13 cellular contexts compared by ENCODE assay signal in genomic region chr18:55268629-55269275, GRCh38.
DNase-seq lines count a peak whose midpoint lies in the region; ATAC-seq and TF ChIP-seq lines count a peak whose summit lies in the region.
"Had no signal": no experiment of that assay in that cellular context is flagged by ENCODE, and none has a peak within 500 bp of the region (broad histone marks: within the 10 kb centered on the region; RNA-seq: fewer than 3 reads in every experiment).

No MANE protein-coding gene starts in this region.

- CTCF ChIA-PET in WTC11 (lab: Charles Lee) = interaction anchor here (0.5 kb wide), 1 partner anchor 33 kb away, joined by 5 read pairs; no protein-coding TSS in a partner anchor

- H3K4me3 Mint-ChIP-seq in WTC11 (no peak overlapping the region), endodermal cell (no peak overlapping the region)
- H3K4me3 Mint-ChIP-seq: activated CD8-positive, alpha-beta T cell treated with anti-CD3 and anti-CD28 coated beads for 36 hours; CD4-positive, CD25-positive, alpha-beta regulatory T cell had no signal

- TF ChIP-seq CTCF in WTC11 (IDR thresholded peaks at IDR 0.05) = no peak
- TF ChIP-seq CTCF in endodermal cell (conservative IDR thresholded peaks at IDR 0.05) = no peak

- peaks cover 40% of the 10 kb centered on the region for H3K4me1 Mint-ChIP-seq in WTC11
- peaks cover 16% of the 10 kb centered on the region for H3K4me1 Mint-ChIP-seq in endodermal cell

- H3K9me3 Mint-ChIP-seq in WTC11 (no peaks in the 10 kb centered on the region), endodermal cell (no peaks in the 10 kb centered on the region)
- H3K9me3 Mint-ChIP-seq: activated CD8-positive, alpha-beta T cell treated with anti-CD3 and anti-CD28 coated beads for 36 hours had no signal

- no peak overlapping the region for H3K9ac ChIP-seq in endodermal cell (ENCODE audit: extremely low read depth, low read length, poor library complexity, severe bottlenecking)

- H3K9me3 ChIP-seq in endodermal cell (ENCODE audit: control insufficient read depth, low read length) = no peaks in the 10 kb centered on the region
- H3K9me3 ChIP-seq: breast epithelium had no signal

- peaks cover 41% of the 10 kb centered on the region for H3K36me3 Mint-ChIP-seq in WTC11
- peaks cover 28% of the 10 kb centered on the region for H3K36me3 Mint-ChIP-seq in endodermal cell (ENCODE audit: low read depth)
- H3K36me3 Mint-ChIP-seq: CD4-positive, CD25-positive, alpha-beta regulatory T cell had no signal

- H3K36me3 ChIP-seq in endodermal cell (ENCODE audit: control insufficient read depth, insufficient read depth, low read length) = peaks cover 13% of the 10 kb centered on the region
- H3K36me3 ChIP-seq: breast epithelium had no signal

- DNase-seq in WTC11 (ENCODE audit: low spot score) (no peak), endodermal cell (no peak)
- DNase-seq in activated CD8-positive, alpha-beta memory T cell treated with anti-CD3 and anti-CD28 coated beads, Interleukin-2, amount 50 U/mL, for 4 hours = no peak
- no peak for DNase-seq in activated CD4-positive, CD25-positive, alpha-beta regulatory T cell (lab: John Stamatoyannopoulos, UW)
- DNase-seq: activated CD8-positive, alpha-beta T cell treated with anti-CD3 and anti-CD28 coated beads for 36 hours; CD4-positive, CD25-positive, alpha-beta regulatory T cell; stimulated activated CD4-positive, alpha-beta T cell treated with anti-CD3 and anti-CD28 coated beads, Interleukin-4, amount 100 ng/mL, for 24 hours had no signal

- no peaks in the 10 kb centered on the region for H3K27me3 ChIP-seq in endodermal cell (ENCODE audit: control insufficient read depth, insufficient read depth, low read length, poor library complexity, severe bottlenecking)
- H3K27me3 ChIP-seq: breast epithelium had no signal

- ATAC-seq in GM18499 (IDR thresholded peaks at IDR 0.05; ENCODE audit: insufficient read depth, unreplicated experiment) = peak; percentile 17
- peak; percentile 47 for ATAC-seq in GM21390 (IDR thresholded peaks at IDR 0.05; ENCODE audit: unreplicated experiment)
- peak; percentile 56 for ATAC-seq in HG03159 (IDR thresholded peaks at IDR 0.05; ENCODE audit: unreplicated experiment)
- ATAC-seq in WTC11 = no peak
- ATAC-seq in esophagus mucosa = no peak
- ATAC-seq: activated CD8-positive, alpha-beta T cell treated with anti-CD3 and anti-CD28 coated beads for 36 hours; Right ventricle myocardium inferior had no signal

- 96% methylated on average over 4 to 5 of the region's 5 CpGs for WGBS in endodermal cell (ENCODE audit: insufficient coverage in 1 of 2, insufficient read length in 1 of 2), 2 experiments

- H3K4me1 ChIP-seq in endodermal cell (ENCODE audit: control insufficient read depth, insufficient read depth, low read length) = no peaks in the 10 kb centered on the region

- POLR2A ChIA-PET in WTC11 (lab: Charles Lee) = no interaction called here

- no peak overlapping the region for H3K27ac ChIP-seq in endodermal cell (ENCODE audit: low read depth, low read length)

- no peaks in the 10 kb centered on the region for H3K27me3 Mint-ChIP-seq in WTC11 (ENCODE audit: low read depth)
- no peaks in the 10 kb centered on the region for H3K27me3 Mint-ChIP-seq in endodermal cell (ENCODE audit: insufficient read depth)
- H3K27me3 Mint-ChIP-seq: activated CD8-positive, alpha-beta T cell treated with anti-CD3 and anti-CD28 coated beads for 36 hours; CD4-positive, CD25-positive, alpha-beta regulatory T cell had no signal

- H3K4me3 ChIP-seq in endodermal cell (ENCODE audit: low read length) = no peak overlapping the region
- H3K4me3 ChIP-seq: breast epithelium had no signal

- H3K27ac Mint-ChIP-seq in WTC11 (0 out of 2 replicates have a peak overlapping the region, but pooled peaks have one; percentile 24), endodermal cell (no peak overlapping the region)
- H3K27ac Mint-ChIP-seq: activated CD8-positive, alpha-beta T cell treated with anti-CD3 and anti-CD28 coated beads for 36 hours; CD4-positive, CD25-positive, alpha-beta regulatory T cell had no signal

TF ChIP-seq in WTC11, 78 proteins besides CTCF, POLR2A, EP300 and RAD21:
- no peak for TF ChIP-seq OVOL2 (CRISPR knock-in tag; IDR thresholded peaks at IDR 0.05; ENCODE audit: borderline replicate concordance)
- no peak for TF ChIP-seq SP1 (CRISPR knock-in tag; conservative IDR thresholded peaks at IDR 0.05)
- TF ChIP-seq FOXP1 (CRISPR knock-in tag; IDR thresholded peaks at IDR 0.05; ENCODE audit: borderline replicate concordance) = no peak
- no peak for TF ChIP-seq ZBTB21 (CRISPR knock-in tag; IDR thresholded peaks at IDR 0.05; ENCODE audit: borderline replicate concordance)
- TF ChIP-seq NFATC4 (CRISPR knock-in tag; IDR thresholded peaks at IDR 0.05) = no peak
- TF ChIP-seq ZNF219 (CRISPR knock-in tag; IDR thresholded peaks at IDR 0.05; ENCODE audit: borderline replicate concordance) = no peak

Comparison
In these comparisons a context has a peak if more than half of its experiments do, and no peak if none do; other contexts are left out.
1. ATAC-seq: peak in GM18499 (single experiment), GM21390 (single experiment) and HG03159 (single experiment); none in WTC11 (single experiment) and esophagus mucosa (single experiment).